ENCODE assay signal across 1 cellular context in the genomic region with DNA sequence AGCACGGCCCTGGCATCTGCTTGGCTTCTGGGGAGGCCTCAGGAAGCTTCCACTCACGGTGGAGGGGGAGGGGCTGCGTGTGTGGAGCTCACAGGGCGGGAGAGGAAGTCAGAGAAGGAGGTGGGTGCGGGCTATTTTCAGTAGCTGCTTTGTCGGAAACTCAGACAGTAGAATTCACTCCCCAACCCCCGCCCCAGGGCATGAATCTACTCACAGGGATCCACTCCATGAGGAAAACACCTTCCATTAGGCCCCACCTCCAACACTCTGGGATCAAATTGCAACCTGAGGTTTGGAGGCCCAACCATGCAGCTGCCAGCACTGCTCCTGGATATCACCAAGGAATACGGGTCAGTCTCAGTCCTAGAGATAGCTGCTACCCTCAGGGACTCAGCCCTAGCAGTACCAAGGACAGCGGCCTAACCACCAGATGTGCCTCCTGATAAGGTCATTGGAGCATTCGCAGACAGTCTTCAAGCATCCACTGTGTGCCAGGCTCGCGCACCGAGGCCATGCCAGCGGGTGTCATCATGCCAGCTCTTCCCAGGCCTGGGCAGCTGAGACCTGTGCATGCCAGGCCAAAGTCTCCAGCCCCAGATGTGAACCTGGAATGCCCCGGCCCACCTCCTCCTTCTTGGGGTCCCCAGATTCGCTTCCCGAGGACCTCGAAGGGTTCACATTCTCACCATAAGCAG.
TF ChIP-seq lines count a peak whose summit lies in the region.

No MANE protein-coding gene starts in this region.

TF ChIP-seq in H1, 55 proteins besides CTCF, POLR2A, EP300 and RAD21 (continued from another document):
- TF ChIP-seq SP4 (IDR thresholded peaks at IDR 0.05; ENCODE audit: low read length) (no peak), TAF1 (IDR thresholded peaks at IDR 0.05; ENCODE audit: low read depth, low read length) (no peak), RXRA (IDR thresholded peaks at IDR 0.05; ENCODE audit: insufficient read depth, low read depth, low read length) (no peak), SIN3A (conservative IDR thresholded peaks at IDR 0.05 in 1 of 2, IDR thresholded peaks at IDR 0.05 in 1 of 2; ENCODE audit: low read depth in 1 of 2, low read length in 2 of 2) (peak; percentile 78 to 85; a peak in 2 of 4 replicates), SP2 (IDR thresholded peaks at IDR 0.05; ENCODE audit: low read length) (no peak)
- TF ChIP-seq, protein P1, sequence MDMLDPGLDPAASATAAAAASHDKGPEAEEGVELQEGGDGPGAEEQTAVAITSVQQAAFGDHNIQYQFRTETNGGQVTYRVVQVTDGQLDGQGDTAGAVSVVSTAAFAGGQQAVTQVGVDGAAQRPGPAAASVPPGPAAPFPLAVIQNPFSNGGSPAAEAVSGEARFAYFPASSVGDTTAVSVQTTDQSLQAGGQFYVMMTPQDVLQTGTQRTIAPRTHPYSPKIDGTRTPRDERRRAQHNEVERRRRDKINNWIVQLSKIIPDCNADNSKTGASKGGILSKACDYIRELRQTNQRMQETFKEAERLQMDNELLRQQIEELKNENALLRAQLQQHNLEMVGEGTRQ (IDR thresholded peaks at IDR 0.05; ENCODE audit: low read length) = peak; percentile 31; the same call in 1 of the 2 replicates
TF ChIP-seq in H1: peak in this region for 3.
